ENCODE assay signal across 15 cellular contexts in genomic region chr7:150407588-150408392, GRCh38. TPM values are rescaled to one million over a fixed set of nuclear protein-coding genes. Genes with fewer than 3 reads are reported as not detected.
DNase-seq lines count a peak whose midpoint lies in the region; ATAC-seq and TF ChIP-seq lines count a peak whose summit lies in the region.
"Had no signal": no experiment of that assay in that cellular context is flagged by ENCODE, and none has a peak within 500 bp of the region (broad histone marks: within the 10 kb centered on the region; RNA-seq: fewer than 3 reads in every experiment).

No MANE protein-coding gene starts in this region.

- H3K36me3 ChIP-seq in DND-41 (ENCODE audit: insufficient read depth, low read length) (peaks cover 53% of the 10 kb centered on the region), Peyer's patch (peaks cover 0 to 8% (median 0%) of the 10 kb centered on the region in 3 donors), hepatocyte (replicated peaks; ENCODE audit: insufficient read depth, low read depth) (no peaks in the 10 kb centered on the region)
- H3K36me3 ChIP-seq: cardiac muscle cell had no signal

- peak overlapping the region; percentile 85 for H3K4me2 ChIP-seq in DND-41 (ENCODE audit: insufficient read depth, low read length)
- no peak overlapping the region for H3K4me2 ChIP-seq in hepatocyte

- peak overlapping the region; percentile 94 for H3K27ac Mint-ChIP-seq in stimulated activated naive B cell treated with anti-CD40 and anti-IgM and Interleukin-4, amounts not matched to agents 10 μg/mL and 1 μg/mL and 100 μg/mL, for 72 hours
- H3K27ac Mint-ChIP-seq in HFFc6 = no peak overlapping the region

- H3K36me3 Mint-ChIP-seq in stimulated activated naive B cell treated with anti-CD40 and anti-IgM and Interleukin-4, amounts not matched to agents 10 μg/mL and 1 μg/mL and 100 μg/mL, for 72 hours = peaks cover 42 to 47% of the 10 kb centered on the region in 2 donors
- peaks cover 4% of the 10 kb centered on the region; the same call in 1 of the 2 replicates for H3K36me3 Mint-ChIP-seq in HFFc6 (ENCODE audit: low read depth)

- H3K79me2 ChIP-seq in DND-41 (ENCODE audit: insufficient read depth, low read length) (peaks cover 71% of the 10 kb centered on the region), hepatocyte (peaks cover 2% of the 10 kb centered on the region)

- H3K4me1 ChIP-seq in DND-41 (ENCODE audit: insufficient read depth, low read length) (peaks cover 57% of the 10 kb centered on the region), Peyer's patch (peaks cover 5 to 38% (median 18%) of the 10 kb centered on the region in 4 donors), hepatocyte (ENCODE audit: insufficient read depth) (peaks cover 35% of the 10 kb centered on the region)

- no peaks in the 10 kb centered on the region for H3K9me2 ChIP-seq in hepatocyte (replicated peaks; ENCODE audit: insufficient read depth)

- H3K4me3 Mint-ChIP-seq in stimulated activated naive B cell treated with anti-CD40 and anti-IgM and Interleukin-4, amounts not matched to agents 10 μg/mL and 1 μg/mL and 100 μg/mL, for 72 hours = peak overlapping the region; percentile 89 to 92
- no peak overlapping the region for H3K4me3 Mint-ChIP-seq in HFFc6

- TF ChIP-seq CTCF in DND-41 (IDR thresholded peaks at IDR 0.05; ENCODE audit: borderline replicate concordance, extremely low read depth, low read length, poor library complexity, severe bottlenecking) (no peak), Peyer's patch (IDR thresholded peaks at IDR 0.05) (no peak), hepatocyte (IDR thresholded peaks at IDR 0.05; ENCODE audit: poor library complexity) (no peak), HFFc6 (IDR thresholded peaks at IDR 0.05) (no peak)

- H3K27ac ChIP-seq in DND-41 (ENCODE audit: low read length) (peak overlapping the region; percentile 95), Peyer's patch (peak overlapping the region; percentile 92 to 97 (median 94)), hepatocyte (peak overlapping the region; percentile 96)
- H3K27ac ChIP-seq: cardiac muscle cell had no signal

- peaks cover 53 to 81% of the 10 kb centered on the region in 2 donors for H3K4me1 Mint-ChIP-seq in stimulated activated naive B cell treated with anti-CD40 and anti-IgM and Interleukin-4, amounts not matched to agents 10 μg/mL and 1 μg/mL and 100 μg/mL, for 72 hours
- H3K4me1 Mint-ChIP-seq in HFFc6 (ENCODE audit: low read depth) = peaks cover 27% of the 10 kb centered on the region

- TF ChIP-seq POLR2A in Peyer's patch (IDR thresholded peaks at IDR 0.05) = no peak

- H3K9me3 Mint-ChIP-seq in stimulated activated naive B cell treated with anti-CD40 and anti-IgM and Interleukin-4, amounts not matched to agents 10 μg/mL and 1 μg/mL and 100 μg/mL, for 72 hours = no peaks in the 10 kb centered on the region
- no peaks in the 10 kb centered on the region for H3K9me3 Mint-ChIP-seq in HFFc6
- H3K9me3 Mint-ChIP-seq: activated naive CD8-positive, alpha-beta T cell treated with anti-CD3 and anti-CD28 coated beads, Interleukin-2, amount 10 ng/mL, durations not matched to agents 7 days and 5 days; activated T-cell treated with anti-CD3 and anti-CD28 coated beads, Interleukin-2, amount 50 U/mL, for 4 hours; naive thymus-derived CD8-positive, alpha-beta T cell had no signal

- 98% methylated on average over 61 of the region's 91 CpGs for WGBS in hepatocyte (ENCODE audit: low lambda C conversion rate, missing lambda C conversion rate)

- H3K27me3 ChIP-seq in DND-41 (ENCODE audit: insufficient read depth, low read length, poor library complexity) = no peaks in the 10 kb centered on the region
- no peaks in the 10 kb centered on the region for H3K27me3 ChIP-seq in Peyer's patch
- H3K27me3 ChIP-seq in hepatocyte = no peaks in the 10 kb centered on the region
- H3K27me3 ChIP-seq: cardiac muscle cell had no signal

- peak overlapping the region; percentile 99 for H3K9ac ChIP-seq in DND-41 (ENCODE audit: low read depth, low read length)

- ATAC-seq in DND-41 (ENCODE audit: insufficient read depth, low read depth) (no peak), HG02763 (IDR thresholded peaks at IDR 0.05; ENCODE audit: unreplicated experiment) (no peak)
- ATAC-seq in stimulated activated naive B cell treated with anti-CD40 and anti-IgM and Interleukin-4, amounts not matched to agents 10 μg/mL and 1 μg/mL and 100 μg/mL, for 72 hours (replicated peaks) = no peak

- no peaks in the 10 kb centered on the region for H3K27me3 Mint-ChIP-seq in stimulated activated naive B cell treated with anti-CD40 and anti-IgM and Interleukin-4, amounts not matched to agents 10 μg/mL and 1 μg/mL and 100 μg/mL, for 72 hours
- peaks cover 2% of the 10 kb centered on the region for H3K27me3 Mint-ChIP-seq in HFFc6 (ENCODE audit: insufficient read depth)
- H3K27me3 Mint-ChIP-seq: activated naive CD8-positive, alpha-beta T cell treated with anti-CD3 and anti-CD28 coated beads, Interleukin-2, amount 10 ng/mL, durations not matched to agents 7 days and 5 days; naive thymus-derived CD8-positive, alpha-beta T cell had no signal

- H4K20me1 ChIP-seq in DND-41 (ENCODE audit: insufficient read depth, low read length) (no peaks in the 10 kb centered on the region; the same call in 1 of the 2 replicates), hepatocyte (ENCODE audit: insufficient read depth, poor library complexity, severe bottlenecking) (no peaks in the 10 kb centered on the region)

- H3K9me3 ChIP-seq in DND-41 (ENCODE audit: insufficient read depth, low read length, severe bottlenecking) (no peaks in the 10 kb centered on the region), Peyer's patch (no peaks in the 10 kb centered on the region), hepatocyte (ENCODE audit: low read depth) (no peaks in the 10 kb centered on the region)

- no peak overlapping the region for H2AFZ ChIP-seq in DND-41 (ENCODE audit: low read depth, low read length)
- H2AFZ ChIP-seq in hepatocyte = no peak overlapping the region

- DNase-seq in DND-41 (no peak), Peyer's patch (no peak), hepatocyte (ENCODE audit: low spot score) (peak; percentile 6), HFFc6 (no peak), midbrain (lab: John Stamatoyannopoulos, UW) (no peak)
- DNase-seq in stimulated activated naive B cell treated with anti-CD40 and anti-IgM and Interleukin-4, amounts not matched to agents 10 μg/mL and 1 μg/mL and 100 μg/mL, for 72 hours = no peak
- no peak for DNase-seq in activated CD4-positive, alpha-beta T cell treated with anti-CD3 and anti-CD28 coated beads for 48 hours
- DNase-seq: activated naive CD8-positive, alpha-beta T cell treated with anti-CD3 and anti-CD28 coated beads, Interleukin-2, amount 10 ng/mL, durations not matched to agents 7 days and 5 days; activated T-cell treated with anti-CD3 and anti-CD28 coated beads, Interleukin-2, amount 50 U/mL, for 4 hours; DMS 273 treated with DMSO at 0.1 percent for 48 hours; NCI-H1930; NCI-H510A had no signal

- H3K4me3 ChIP-seq in DND-41 (ENCODE audit: low read depth in 1 of 2, low read length in 2 of 2) = no peak overlapping the region
- H3K4me3 ChIP-seq in Peyer's patch = peak overlapping the region in 1 of 4 donors; percentile 1
- H3K4me3 ChIP-seq in hepatocyte = no peak overlapping the region
- H3K4me3 ChIP-seq: cardiac muscle cell had no signal

RNA-seq across cellular contexts. Expression of gene ZNF775, which starts 28.7 kb away (rescaled TPM):
- total RNA-seq in Peyer's patch (1 to 10 TPM; 1.7 to 2.8 (median 2.5) TPM), hepatocyte (5.2 and 8.3 TPM in 2 replicates)
- 6.2 and 10.6 TPM in 2 replicates for polyA plus RNA-seq in hepatocyte
- total RNA-seq in HFFc6 (2021; fragmentation: NEBNext Ultra II Directional; extraction: Animal tissue kit (Norgen Biotek cat#: 25700)) = 1 to 10 TPM; 2.7 to 3.8 (median 2.9) TPM

RNA-seq across cellular contexts. Expression of gene REPIN1, which starts 39.2 kb away (rescaled TPM):
- total RNA-seq in Peyer's patch (100 to 1,000 TPM; 138 to 209 (median 159) TPM), hepatocyte (75.5 and 79.1 TPM in 2 replicates)
- 102 and 107 TPM in 2 replicates for polyA plus RNA-seq in hepatocyte
- total RNA-seq in HFFc6 (2021; fragmentation: NEBNext Ultra II Directional; extraction: Animal tissue kit (Norgen Biotek cat#: 25700)) = 10 to 100 TPM; 68.8 to 78.3 (median 75.5) TPM

RNA-seq across cellular contexts. Expression of gene GIMAP8, which starts 42.6 kb away (rescaled TPM):
- total RNA-seq in Peyer's patch (10 to 100 TPM in 1 of 4 donors, 1 to 10 TPM in 2, under 1 TPM in 1; 0.88 to 19.8 (median 5.2) TPM), hepatocyte (0.10 and 0.12 TPM in 2 replicates)
- polyA plus RNA-seq in hepatocyte = not detected in 2 replicates
- not detected for total RNA-seq in HFFc6 (2021; fragmentation: NEBNext Ultra II Directional; extraction: Animal tissue kit (Norgen Biotek cat#: 25700))
- polyA plus RNA-seq: cardiac muscle cell had no signal
